Comparison of ENCODE assay signal across 22 cellular contexts in the genomic region with DNA sequence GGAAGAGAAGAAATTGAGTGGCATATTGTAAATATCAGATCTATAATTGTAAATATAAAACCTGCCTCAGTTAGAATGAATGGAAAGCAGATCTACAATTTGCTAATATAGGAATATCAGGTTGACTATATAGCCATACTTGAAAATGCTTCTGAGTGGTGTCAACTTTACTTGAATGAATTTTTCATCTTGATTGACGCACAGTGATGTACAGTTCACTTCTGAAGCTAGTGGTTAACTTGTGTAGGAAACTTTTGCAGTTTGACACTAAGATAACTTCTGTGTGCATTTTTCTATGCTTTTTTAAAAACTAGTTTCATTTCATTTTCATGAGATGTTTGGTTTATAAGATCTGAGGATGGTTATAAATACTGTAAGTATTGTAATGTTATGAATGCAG.
DNase-seq lines count a peak whose midpoint lies in the region; ATAC-seq, FAIRE-seq and TF ChIP-seq lines count a peak whose summit lies in the region.
"Had no signal": no experiment of that assay in that cellular context is flagged by ENCODE, and none has a peak within 500 bp of the region (broad histone marks: within the 10 kb centered on the region; RNA-seq: fewer than 3 reads in every experiment).

No MANE protein-coding gene starts in this region.

- H3K4me3 Mint-ChIP-seq in activated CD4-positive, alpha-beta memory T cell treated with anti-CD3 and anti-CD28 coated beads for 36 hours: no peak overlapping the region
- H3K4me3 Mint-ChIP-seq in activated CD4-positive, alpha-beta memory T cell treated with anti-CD3 and anti-CD28 coated beads, Interleukin-2, amount 10 ng/mL, durations not matched to agents 7 days and 5 days: no peak overlapping the region
- H3K4me3 Mint-ChIP-seq in CD8-positive, alpha-beta T cell: no peak overlapping the region
- H3K4me3 Mint-ChIP-seq in GM23338: no peak overlapping the region

- no peaks in the 10 kb centered on the region for H3K27me3 Mint-ChIP-seq in activated CD4-positive, alpha-beta memory T cell treated with anti-CD3 and anti-CD28 coated beads for 36 hours
- no peaks in the 10 kb centered on the region for H3K27me3 Mint-ChIP-seq in activated CD4-positive, alpha-beta memory T cell treated with anti-CD3 and anti-CD28 coated beads, Interleukin-2, amount 10 ng/mL, durations not matched to agents 7 days and 5 days
- no peaks in the 10 kb centered on the region for H3K27me3 Mint-ChIP-seq in CD8-positive, alpha-beta T cell (ENCODE audit: low read depth)
- no peaks in the 10 kb centered on the region for H3K27me3 Mint-ChIP-seq in GM23338 (ENCODE audit: insufficient read depth, low read depth, poor library complexity)

- H3K9me3 Mint-ChIP-seq in activated CD4-positive, alpha-beta memory T cell treated with anti-CD3 and anti-CD28 coated beads for 36 hours: no peaks in the 10 kb centered on the region
- no peaks in the 10 kb centered on the region for H3K9me3 Mint-ChIP-seq in activated CD4-positive, alpha-beta memory T cell treated with anti-CD3 and anti-CD28 coated beads, Interleukin-2, amount 10 ng/mL, durations not matched to agents 7 days and 5 days
- no peaks in the 10 kb centered on the region for H3K9me3 Mint-ChIP-seq in CD8-positive, alpha-beta T cell
- no peaks in the 10 kb centered on the region for H3K9me3 Mint-ChIP-seq in GM23338

- H3K79me2 ChIP-seq in GM12878 (ENCODE audit: control insufficient read depth, insufficient read depth, low read length) (no peaks in the 10 kb centered on the region), neural cell (replicated peaks; ENCODE audit: insufficient read depth, low read length) (no peaks in the 10 kb centered on the region), GM23338 (replicated peaks; ENCODE audit: insufficient read depth) (no peaks in the 10 kb centered on the region)

- H4K20me1 ChIP-seq in GM12878 (ENCODE audit: control insufficient read depth, insufficient read depth): no peaks in the 10 kb centered on the region
- H4K20me1 ChIP-seq in neural cell (ENCODE audit: insufficient read depth): no peaks in the 10 kb centered on the region
- H4K20me1 ChIP-seq in GM23338 (replicated peaks; ENCODE audit: insufficient read depth): no peaks in the 10 kb centered on the region

- H3K4me3 ChIP-seq in CD8-positive, alpha-beta T cell (ENCODE audit: low read depth, low read length): no peak overlapping the region
- no peak overlapping the region for H3K4me3 ChIP-seq in GM12878
- no peak overlapping the region for H3K4me3 ChIP-seq in neural cell (ENCODE audit: low read length)
- no peak overlapping the region for H3K4me3 ChIP-seq in GM23338
- H3K4me3 ChIP-seq: SK-N-MC had no signal

- H3K4me1 Mint-ChIP-seq in activated CD4-positive, alpha-beta memory T cell treated with anti-CD3 and anti-CD28 coated beads for 36 hours (ENCODE audit: low read depth): peaks cover 34% of the 10 kb centered on the region
- H3K4me1 Mint-ChIP-seq in activated CD4-positive, alpha-beta memory T cell treated with anti-CD3 and anti-CD28 coated beads, Interleukin-2, amount 10 ng/mL, durations not matched to agents 7 days and 5 days: peaks cover 1% of the 10 kb centered on the region
- peaks cover 8% of the 10 kb centered on the region for H3K4me1 Mint-ChIP-seq in CD8-positive, alpha-beta T cell (ENCODE audit: low read depth)
- peaks cover 2% of the 10 kb centered on the region; the same call in 2 of the 3 replicates for H3K4me1 Mint-ChIP-seq in GM23338

- H3K9me2 ChIP-seq in neural cell (ENCODE audit: insufficient read depth, low read length) (no peaks in the 10 kb centered on the region), GM23338 (ENCODE audit: insufficient read depth) (0 out of 2 replicates have a peak, but pooled peaks cover 6% of the 10 kb centered on the region)

- no peaks in the 10 kb centered on the region for H3K4me1 ChIP-seq in CD8-positive, alpha-beta T cell (ENCODE audit: insufficient read depth, low read length)
- H3K4me1 ChIP-seq in GM12878 (ENCODE audit: control insufficient read depth, insufficient read depth, low read length) (no peaks in the 10 kb centered on the region), GM23338 (ENCODE audit: insufficient read depth) (no peaks in the 10 kb centered on the region)

- no peak for TF ChIP-seq POLR2A in GM12878 (IDR thresholded peaks at IDR 0.05; ENCODE audit: low read depth, low read length)

- SMC1A ChIA-PET in GM12878 (lab: Charles Lee; ENCODE audit: uncharacterized antibody, unreplicated experiment): interaction anchor here (0.6 to 1.3 kb wide), 2 partner anchors 15 to 84 kb away, joined by 3 to 4 read pairs; no protein-coding TSS in a partner anchor

- CTCF ChIA-PET in activated CD4-positive, alpha-beta memory T cell treated with anti-CD3 and anti-CD28 coated beads for 36 hours (lab: Charles Lee): no interaction called here
- CTCF ChIA-PET in activated CD4-positive, alpha-beta memory T cell treated with anti-CD3 and anti-CD28 coated beads, Interleukin-2, amount 10 ng/mL, durations not matched to agents 7 days and 5 days (lab: Charles Lee): no interaction called here
- CTCF ChIA-PET in CD8-positive, alpha-beta T cell (lab: Charles Lee): no interaction called here
- CTCF ChIA-PET in GM12878 (lab: Yijun Ruan, JAX): no interaction called here

- H3K9ac ChIP-seq in GM12878 (ENCODE audit: control insufficient read depth, insufficient read depth, low read length) (no peak overlapping the region), neural cell (ENCODE audit: low read length) (no peak overlapping the region)

- POLR2A ChIA-PET in activated CD4-positive, alpha-beta memory T cell treated with anti-CD3 and anti-CD28 coated beads for 36 hours (lab: Charles Lee): no interaction called here
- POLR2A ChIA-PET in activated CD4-positive, alpha-beta memory T cell treated with anti-CD3 and anti-CD28 coated beads, Interleukin-2, amount 10 ng/mL, durations not matched to agents 7 days and 5 days (lab: Charles Lee): no interaction called here
- POLR2A ChIA-PET in CD8-positive, alpha-beta T cell (lab: Charles Lee): no interaction called here
- POLR2A ChIA-PET in GM12878 (lab: Charles Lee): no interaction called here

- DNase-seq in activated CD4-positive, alpha-beta memory T cell treated with anti-CD3 and anti-CD28 coated beads for 36 hours: no peak
- DNase-seq in activated CD4-positive, alpha-beta memory T cell treated with anti-CD3 and anti-CD28 coated beads, Interleukin-2, amount 10 ng/mL, durations not matched to agents 7 days and 5 days: no peak
- DNase-seq in CD8-positive, alpha-beta T cell: no peak
- DNase-seq in GM12878 (ENCODE audit: low read depth, low spot score): no peak
- no peak for DNase-seq in GM23338 (ENCODE audit: low spot score)
- DNase-seq: AML-193; C1 segment of cervical spinal cord; H7; KG1; NCI-H1092 treated with DMSO at 0.1 percent for 48 hours; NCI-H1436 treated with DMSO at 0.1 percent for 48 hours; NCI-H1930; NCI-H226; NCI-H510A treated with DMSO at 0.1 percent for 48 hours; NCI-H774; NK-92 treated with Interleukin-12 subunit alpha and Interleukin-12 subunit beta, amount 100 ng/mL, for 24 hours; SHP77 treated with DMSO at 0.1 percent for 48 hours had no signal

- 100% methylated on average over 1 of the region's 1 CpG for WGBS in GM12878 (ENCODE audit: insufficient coverage, insufficient replicate concordance, low lambda C conversion rate, missing lambda C conversion rate)

- no peaks in the 10 kb centered on the region for H3F3A ChIP-seq in neural cell (ENCODE audit: insufficient read depth, low read length, poor library complexity, severe bottlenecking)
- no peaks in the 10 kb centered on the region for H3F3A ChIP-seq in GM23338 (replicated peaks; ENCODE audit: low read depth)

- peak overlapping the region; percentile 1 for H3K27ac Mint-ChIP-seq in activated CD4-positive, alpha-beta memory T cell treated with anti-CD3 and anti-CD28 coated beads for 36 hours
- no peak overlapping the region for H3K27ac Mint-ChIP-seq in activated CD4-positive, alpha-beta memory T cell treated with anti-CD3 and anti-CD28 coated beads, Interleukin-2, amount 10 ng/mL, durations not matched to agents 7 days and 5 days
- H3K27ac Mint-ChIP-seq in CD8-positive, alpha-beta T cell: peak overlapping the region; percentile 30
- H3K27ac Mint-ChIP-seq in GM23338: no peak overlapping the region

- TF ChIP-seq EP300 in GM12878 (IDR thresholded peaks at IDR 0.05; ENCODE audit: borderline replicate concordance in 1 of 2, control insufficient read depth in 1 of 2, low read depth in 2 of 2, low read length in 2 of 2) (no peak), neural cell (conservative IDR thresholded peaks at IDR 0.05; ENCODE audit: poor library complexity, severe bottlenecking) (no peak)

- intact Hi-C loops in activated CD4-positive, alpha-beta memory T cell treated with anti-CD3 and anti-CD28 coated beads for 36 hours (cut with micrococcal nuclease): loop anchor here (1.0 kb wide), 1 partner anchor 27 kb away; no protein-coding TSS in a partner anchor
- intact Hi-C loops in CD8-positive, alpha-beta T cell (cut with DNase I, micrococcal nuclease): no loop called here
- intact Hi-C loops in GM12878 (cut with micrococcal nuclease; ENCODE audit: unreplicated experiment): no loop called here

- H3K4me2 ChIP-seq in GM12878 (ENCODE audit: control insufficient read depth, insufficient read depth) (no peak overlapping the region), neural cell (ENCODE audit: low read length) (no peak overlapping the region), GM23338 (no peak overlapping the region)

- no peaks in the 10 kb centered on the region for H3K27me3 ChIP-seq in CD8-positive, alpha-beta T cell (ENCODE audit: insufficient read depth, low read length)
- H3K27me3 ChIP-seq in GM12878 (replicated peaks in 1 of 2; ENCODE audit: control insufficient read depth in 2 of 2, insufficient read depth in 2 of 2, low read length in 1 of 2) (no peaks in the 10 kb centered on the region), neural cell (ENCODE audit: insufficient read depth, low read depth, low read length) (no peaks in the 10 kb centered on the region), GM23338 (ENCODE audit: insufficient read depth) (no peaks in the 10 kb centered on the region)

- FAIRE-seq in GM12878 (lab: Jason Lieb, UNC): no peak
- FAIRE-seq: G401.6 had no signal

- H2AFZ ChIP-seq in GM12878 (ENCODE audit: control insufficient read depth, low read depth, low read length): no peak overlapping the region
- no peak overlapping the region for H2AFZ ChIP-seq in neural cell (ENCODE audit: low read depth, low read length)
- H2AFZ ChIP-seq in GM23338: no peak overlapping the region

- no peaks in the 10 kb centered on the region for H3K9me3 ChIP-seq in CD8-positive, alpha-beta T cell (ENCODE audit: low read length)
- H3K9me3 ChIP-seq in GM12878 (replicated peaks; ENCODE audit: control insufficient read depth, insufficient read depth, low read length): no peaks in the 10 kb centered on the region
- no peaks in the 10 kb centered on the region for H3K9me3 ChIP-seq in neural cell (ENCODE audit: low read length)

- ATAC-seq in CD8-positive, alpha-beta T cell: no peak
- ATAC-seq in GM12878 (no peak), GM21619 (IDR thresholded peaks at IDR 0.05; ENCODE audit: unreplicated experiment) (no peak), GM23338 (no peak)

- RAD21 ChIA-PET in GM12878 (lab: Charles Lee; ENCODE audit: unreplicated experiment): interaction anchor here (0.6 kb wide), 1 partner anchor 140 kb away, joined by 3 read pairs; no protein-coding TSS in a partner anchor

- no TSS peak for BruUV-seq in GM12878 (replicated peaks; lab: Mats Ljungman, UMichigan)

- TF ChIP-seq RAD21 in GM12878 (IDR thresholded peaks at IDR 0.05; ENCODE audit: insufficient read depth, low read depth, low read length): no peak
- no peak for TF ChIP-seq RAD21 in neural cell (conservative IDR thresholded peaks at IDR 0.05)

- TF ChIP-seq CTCF in CD8-positive, alpha-beta T cell (IDR thresholded peaks at IDR 0.05): no peak
- TF ChIP-seq CTCF in GM12878 (IDR thresholded peaks at IDR 0.05 in 2 of 3, conservative IDR thresholded peaks at IDR 0.05 in 1 of 3; ENCODE audit: control insufficient read depth in 2 of 3, extremely low read depth in 1 of 3, insufficient read depth in 1 of 3, low read depth in 3 of 3, low read length in 3 of 3) (no peak), neural cell (IDR thresholded peaks at IDR 0.05; ENCODE audit: poor library complexity, severe bottlenecking) (no peak), GM23338 (conservative IDR thresholded peaks at IDR 0.05; ENCODE audit: low read depth in 2 of 2) (no peak)

- H3K36me3 Mint-ChIP-seq in activated CD4-positive, alpha-beta memory T cell treated with anti-CD3 and anti-CD28 coated beads for 36 hours: peaks cover 25% of the 10 kb centered on the region
- H3K36me3 Mint-ChIP-seq in activated CD4-positive, alpha-beta memory T cell treated with anti-CD3 and anti-CD28 coated beads, Interleukin-2, amount 10 ng/mL, durations not matched to agents 7 days and 5 days (ENCODE audit: low read depth): peaks cover 33% of the 10 kb centered on the region
- peaks cover 26% of the 10 kb centered on the region for H3K36me3 Mint-ChIP-seq in CD8-positive, alpha-beta T cell
- H3K36me3 Mint-ChIP-seq in GM23338 (ENCODE audit: low read depth): no peaks in the 10 kb centered on the region; the same call in 2 of the 3 replicates

- peaks cover 16% of the 10 kb centered on the region for H3K36me3 ChIP-seq in CD8-positive, alpha-beta T cell (ENCODE audit: insufficient read depth, low read length)
- H3K36me3 ChIP-seq in GM12878 (ENCODE audit: control insufficient read depth in 2 of 2, insufficient read depth in 2 of 2, low read length in 1 of 2) (peaks cover 6 to 19% of the 10 kb centered on the region in 2 experiments), neural cell (ENCODE audit: insufficient read depth, low read length) (peaks cover 16% of the 10 kb centered on the region), GM23338 (ENCODE audit: insufficient read depth) (no peaks in the 10 kb centered on the region)

- in situ Hi-C loops in GM12878 (cut with MboI): no loop called here

- H3K27ac ChIP-seq in CD8-positive, alpha-beta T cell (ENCODE audit: low read depth, low read length): no peak overlapping the region
- H3K27ac ChIP-seq in GM12878 (ENCODE audit: control insufficient read depth, insufficient read depth) (no peak overlapping the region), neural cell (ENCODE audit: low read length) (peak overlapping the region; percentile 78), GM23338 (ENCODE audit: low read depth) (no peak overlapping the region)
- H3K27ac ChIP-seq: RWPE1, SK-N-MC had no signal

Comparison
In these comparisons a context has a peak if more than half of its experiments do, and no peak if none do; other contexts are left out.
1. H3K27ac Mint-ChIP-seq: peak in activated CD4-positive, alpha-beta memory T cell treated with anti-CD3 and anti-CD28 coated beads for 36 hours (single experiment) and CD8-positive, alpha-beta T cell (single experiment); none in activated CD4-positive, alpha-beta memory T cell treated with anti-CD3 and anti-CD28 coated beads, Interleukin-2, amount 10 ng/mL, durations not matched to agents 7 days and 5 days (single experiment) and GM23338 (single experiment).